13 cellular contexts compared by ENCODE assay signal in genomic region chr2:190996947-190997346, GRCh38. TPM values are rescaled to one million over a fixed set of nuclear protein-coding genes. Genes with fewer than 3 reads are reported as not detected.
DNase-seq lines count a peak whose midpoint lies in the region; ATAC-seq, FAIRE-seq and TF ChIP-seq lines count a peak whose summit lies in the region.
"Had no signal": no experiment of that assay in that cellular context is flagged by ENCODE, and none has a peak within 500 bp of the region (broad histone marks: within the 10 kb centered on the region; RNA-seq: fewer than 3 reads in every experiment).

No MANE protein-coding gene starts in this region.

- DNase-seq in AML-193 (lab: John Stamatoyannopoulos, UW) = peak; percentile 14 to 23
- no peak for DNase-seq in GM12891 (ENCODE audit: insufficient read length, low spot score)
- DNase-seq in activated CD8-positive, alpha-beta T cell treated with anti-CD3 and anti-CD28 coated beads for 36 hours = no peak
- DNase-seq in medulla oblongata (ENCODE audit: extremely low spot score) = peak; percentile 32
- no peak for DNase-seq in NCI-H524 treated with DMSO at 0.1 percent for 48 hours (lab: John Stamatoyannopoulos, UW)
- no peak for DNase-seq in SK-N-DZ (ENCODE audit: low spot score)
- DNase-seq in iPS-NIHi7 (ENCODE audit: extremely low spot score) = no peak
- DNase-seq: activated gamma-delta T cell, esophagus squamous epithelium, GOT3, NCI-H1105 treated with DMSO at 0.1 percent for 48 hours, psoas muscle had no signal

- ATAC-seq in activated CD8-positive, alpha-beta T cell treated with anti-CD3 and anti-CD28 coated beads for 36 hours = no peak
- no peak for ATAC-seq in GM19035 (IDR thresholded peaks at IDR 0.05; ENCODE audit: unreplicated experiment)

- FAIRE-seq in GM12891 (lab: Jason Lieb, UNC) = no peak

- H3K27me3 Mint-ChIP-seq in activated CD8-positive, alpha-beta T cell treated with anti-CD3 and anti-CD28 coated beads for 36 hours = no peaks in the 10 kb centered on the region

- no peak overlapping the region for H3K4me3 Mint-ChIP-seq in activated CD8-positive, alpha-beta T cell treated with anti-CD3 and anti-CD28 coated beads for 36 hours

- TF ChIP-seq CTCF in activated CD8-positive, alpha-beta T cell treated with anti-CD3 and anti-CD28 coated beads for 36 hours (IDR thresholded peaks at IDR 0.05) = no peak

- CTCF ChIA-PET in activated CD8-positive, alpha-beta T cell treated with anti-CD3 and anti-CD28 coated beads for 36 hours (lab: Charles Lee) = interaction anchor here (1.0 to 2.4 kb wide), 5 partner anchors 9 to 55 kb away, joined by 3 to 8 read pairs (median 5); no protein-coding TSS in a partner anchor

- intact Hi-C loops in activated CD8-positive, alpha-beta T cell treated with anti-CD3 and anti-CD28 coated beads for 36 hours (cut with micrococcal nuclease) = no loop called here

- peak; percentile 73 for TF ChIP-seq POLR2A in GM12891 (IDR thresholded peaks at IDR 0.05; ENCODE audit: low read depth, low read length)

- POLR2A ChIA-PET in activated CD8-positive, alpha-beta T cell treated with anti-CD3 and anti-CD28 coated beads for 36 hours (lab: Charles Lee) = interaction anchor here (0.9 to 13.6 kb wide), 10 partner anchors 8 to 153 kb away, joined by 3 to 144 read pairs (median 3); partner anchors contain the start of gene STAT1

- H3K27ac Mint-ChIP-seq in activated CD8-positive, alpha-beta T cell treated with anti-CD3 and anti-CD28 coated beads for 36 hours = peak overlapping the region; percentile 65

- peaks cover 12% of the 10 kb centered on the region for H3K9me3 Mint-ChIP-seq in activated CD8-positive, alpha-beta T cell treated with anti-CD3 and anti-CD28 coated beads for 36 hours

- H3K4me1 Mint-ChIP-seq in activated CD8-positive, alpha-beta T cell treated with anti-CD3 and anti-CD28 coated beads for 36 hours (ENCODE audit: low read depth) = peaks cover 58% of the 10 kb centered on the region

- peaks cover 89% of the 10 kb centered on the region for H3K36me3 Mint-ChIP-seq in activated CD8-positive, alpha-beta T cell treated with anti-CD3 and anti-CD28 coated beads for 36 hours (ENCODE audit: low read depth)

TF ChIP-seq in GM12891, 5 proteins besides CTCF, POLR2A, EP300 and RAD21:
- TF ChIP-seq POLR2AphosphoS5 (IDR thresholded peaks at IDR 0.05; ENCODE audit: low read depth, low read length) (peak; percentile 80), POU2F2 (IDR thresholded peaks at IDR 0.05; ENCODE audit: low read depth, low read length) (no peak), SPI1 (IDR thresholded peaks at IDR 0.05; ENCODE audit: low read depth, low read length) (peak; percentile 69)

RNA-seq across cellular contexts. Expression of gene STAT1, which starts 17.0 kb away (rescaled TPM):
- polyA plus RNA-seq in GM12891 (2012; ENCODE audit: low read depth, missing spikeins) = 320 TPM
- total RNA-seq in activated CD8-positive, alpha-beta T cell treated with anti-CD3 and anti-CD28 coated beads for 36 hours = 100 to 1,000 TPM; 293 to 311 TPM
- polyA plus RNA-seq in SK-N-DZ (2014; cell fraction: cytosol; rRNA removed) = 16.8 and 18.2 TPM in 2 replicates
- polyA plus RNA-seq in SK-N-DZ (2014; cell fraction: nucleus; rRNA removed) = 7.2 and 9.4 TPM in 2 replicates

Comparison
In these comparisons a context has a peak if more than half of its experiments do, and no peak if none do; other contexts are left out.
1. DNase-seq: peak in AML-193 (2 of 2) and medulla oblongata (single experiment); none in GM12891 (single experiment), activated CD8-positive, alpha-beta T cell treated with anti-CD3 and anti-CD28 coated beads for 36 hours (single experiment), NCI-H524 treated with DMSO at 0.1 percent for 48 hours (single experiment), SK-N-DZ (single experiment) and iPS-NIHi7 (single experiment).